Comparison of ENCODE assay signal across 22 cellular contexts in genomic region chr6:136511921-136512320, GRCh38. TPM values are rescaled to one million over a fixed set of nuclear protein-coding genes. Genes with fewer than 3 reads are reported as not detected.
DNase-seq lines count a peak whose midpoint lies in the region; ATAC-seq and TF ChIP-seq lines count a peak whose summit lies in the region.
"Had no signal": no experiment of that assay in that cellular context is flagged by ENCODE, and none has a peak within 500 bp of the region (broad histone marks: within the 10 kb centered on the region; RNA-seq: fewer than 3 reads in every experiment).

No MANE protein-coding gene starts in this region.

- DNase-seq in NCI-H146 (lab: John Stamatoyannopoulos, UW), result peak; percentile 34
- no peak for DNase-seq in hepatocyte (ENCODE audit: low spot score)
- peak; percentile 11 for DNase-seq in prostate gland (ENCODE audit: low spot score)
- DNase-seq in D341Med (ENCODE audit: low spot score), result no peak
- no peak for DNase-seq in sigmoid colon
- DNase-seq: activated CD4-positive, alpha-beta memory T cell treated with anti-CD3 and anti-CD28 coated beads for 36 hours; activated CD4-positive, CD25-positive, alpha-beta regulatory T cell; activated effector memory CD4-positive, alpha-beta T cell treated with anti-CD3 and anti-CD28 coated beads, Interleukin-2, amount 50 U/mL, for 16 hours; CD8-positive, alpha-beta T cell; gastrocnemius medialis; NCI-H1417 treated with DMSO at 0.1 percent for 48 hours; NCI-H748 treated with DMSO at 0.1 percent for 48 hours; stimulated activated CD4-positive, alpha-beta T cell treated with anti-CD3 and anti-CD28 coated beads, Interleukin-2, amount 100 ng/mL, for 48 hours; T-helper 2 cell had no signal

- no peaks in the 10 kb centered on the region for H4K20me1 ChIP-seq in hepatocyte (ENCODE audit: insufficient read depth, poor library complexity, severe bottlenecking)

- H3K9me3 ChIP-seq in hepatocyte (ENCODE audit: low read depth) (no peaks in the 10 kb centered on the region), prostate gland (no peaks in the 10 kb centered on the region), sigmoid colon (no peaks in the 10 kb centered on the region)
- H3K9me3 ChIP-seq: gastrocnemius medialis, HAP-1, upper lobe of left lung had no signal

- no peak for TF ChIP-seq EP300 in sigmoid colon (IDR thresholded peaks at IDR 0.05)

- H3K9me2 ChIP-seq in hepatocyte (replicated peaks; ENCODE audit: insufficient read depth), result no peaks in the 10 kb centered on the region

- H3K27me3 ChIP-seq in hepatocyte (no peaks in the 10 kb centered on the region), prostate gland (replicated peaks; ENCODE audit: insufficient read depth) (no peaks in the 10 kb centered on the region), sigmoid colon (no peaks in the 10 kb centered on the region)
- H3K27me3 ChIP-seq: cardiac muscle cell, gastrocnemius medialis, upper lobe of left lung had no signal

- H3K27ac ChIP-seq in VCaP, result peak overlapping the region; percentile 54
- H3K27ac ChIP-seq in hepatocyte, result peak overlapping the region; percentile 60
- no peak overlapping the region for H3K27ac ChIP-seq in prostate gland
- H3K27ac ChIP-seq in sigmoid colon, result no peak overlapping the region
- H3K27ac ChIP-seq: cardiac muscle cell, gastrocnemius medialis, upper lobe of left lung had no signal

- no peak for TF ChIP-seq CTCF in VCaP (conservative IDR thresholded peaks at IDR 0.05)
- TF ChIP-seq CTCF in hepatocyte (IDR thresholded peaks at IDR 0.05; ENCODE audit: poor library complexity), result no peak
- no peak for TF ChIP-seq CTCF in prostate gland (IDR thresholded peaks at IDR 0.05)
- no peak for TF ChIP-seq CTCF in sigmoid colon (IDR thresholded peaks at IDR 0.05)

- ATAC-seq in HG03378 (IDR thresholded peaks at IDR 0.05; ENCODE audit: unreplicated experiment) (no peak), HG02840 (IDR thresholded peaks at IDR 0.05; ENCODE audit: low FRiP score, unreplicated experiment) (no peak)
- ATAC-seq: CD8-positive, alpha-beta T cell; gastrocnemius medialis; natural killer cell treated with Interleukin-12 subunit alpha and Interleukin-12 subunit beta and Interleukin-15 and Interleukin-18, amount 100 ng/mL, for 72 hours had no signal

- H3K36me3 ChIP-seq in hepatocyte (replicated peaks; ENCODE audit: insufficient read depth, low read depth), result no peaks in the 10 kb centered on the region
- H3K36me3 ChIP-seq in prostate gland, result no peaks in the 10 kb centered on the region
- no peaks in the 10 kb centered on the region for H3K36me3 ChIP-seq in sigmoid colon
- H3K36me3 ChIP-seq: cardiac muscle cell, gastrocnemius medialis, HAP-1, upper lobe of left lung had no signal

- peak overlapping the region; percentile 29 for H3K4me2 ChIP-seq in hepatocyte
- H3K4me2 ChIP-seq: smooth muscle cell had no signal

- peaks cover 45% of the 10 kb centered on the region for H3K79me2 ChIP-seq in hepatocyte

- H3K4me3 ChIP-seq in hepatocyte (no peak overlapping the region), prostate gland (no peak overlapping the region), sigmoid colon (no peak overlapping the region)
- H3K4me3 ChIP-seq: cardiac muscle cell, gastrocnemius medialis, HAP-1, smooth muscle cell, upper lobe of left lung had no signal

- H2AFZ ChIP-seq in hepatocyte, result no peak overlapping the region

- no peak for TF ChIP-seq POLR2A in prostate gland (IDR thresholded peaks at IDR 0.05)
- TF ChIP-seq POLR2A in sigmoid colon (IDR thresholded peaks at IDR 0.05), result no peak

- H3K4me1 ChIP-seq in hepatocyte (ENCODE audit: insufficient read depth) (peaks cover 17% of the 10 kb centered on the region), prostate gland (replicated peaks) (no peaks in the 10 kb centered on the region), sigmoid colon (peaks cover 0 to 4% (median 0%) of the 10 kb centered on the region in 4 donors)
- H3K4me1 ChIP-seq: gastrocnemius medialis, upper lobe of left lung had no signal

- WGBS in hepatocyte (ENCODE audit: low lambda C conversion rate, missing lambda C conversion rate), result 61% methylated on average over 3 of the region's 3 CpGs
- 57% methylated on average over 3 of the region's 3 CpGs for WGBS in prostate gland
- WGBS in sigmoid colon, 2 donors, result 28 to 75% methylated on average over 3 of the region's 3 CpGs

- intact Hi-C loops in prostate gland (cut with DNase I), result no loop called here
- intact Hi-C loops in sigmoid colon (cut with DNase I), result no loop called here

RNA-seq across cellular contexts. Expression of gene MAP7, which starts 38.3 kb away (rescaled TPM):
- total RNA-seq in hepatocyte (22.9 and 24.1 TPM in 2 replicates), prostate gland (10 to 100 TPM; 35.1 to 45.2 TPM), sigmoid colon (1 to 10 TPM; 1.2 to 3.3 (median 1.6) TPM)
- polyA plus RNA-seq in hepatocyte (13.4 and 14.4 TPM in 2 replicates), sigmoid colon (10 to 100 TPM; 22.1 to 33.5 (median 26.4) TPM)

Comparison
In these comparisons a context has a peak if more than half of its experiments do, and no peak if none do; other contexts are left out.
1. DNase-seq: peak in NCI-H146 (single experiment) and prostate gland (single experiment); none in hepatocyte (single experiment), D341Med (single experiment) and sigmoid colon (single experiment).
2. H3K27ac ChIP-seq: peak in VCaP (single experiment) and hepatocyte (single experiment); none in prostate gland (0 of 2) and sigmoid colon (0 of 4).